ENCODE assay signal across 8 cellular contexts in the genomic region with DNA sequence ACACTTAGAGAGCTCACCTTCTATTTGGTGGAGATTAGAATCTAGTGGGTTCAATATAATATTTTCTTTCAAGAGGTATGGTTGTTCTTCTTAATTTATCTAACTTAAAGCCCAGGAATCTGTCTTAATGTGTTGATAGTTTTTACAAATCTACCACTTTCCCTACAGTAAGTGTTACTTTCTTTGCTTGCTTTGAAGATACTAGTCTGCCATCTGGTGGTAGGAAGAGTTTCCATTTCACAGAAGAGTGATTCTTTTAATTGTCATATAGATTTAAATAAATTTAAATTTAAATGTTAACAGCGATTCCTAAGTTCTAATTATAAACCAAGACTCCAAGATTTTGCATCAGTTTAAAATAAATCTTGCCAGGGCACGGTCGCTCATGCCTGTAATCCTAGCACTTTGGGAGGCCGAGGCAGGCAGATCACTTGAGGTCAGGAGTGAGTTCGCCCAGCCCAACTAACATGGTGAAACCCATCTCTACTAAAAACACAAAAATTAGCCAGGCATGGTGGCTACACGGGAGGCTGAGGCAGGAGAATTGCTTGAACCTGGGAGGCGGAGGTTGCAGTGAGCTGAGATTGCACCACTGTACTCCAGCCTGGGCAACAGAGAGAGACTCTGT. TPM values are rescaled to one million over a fixed set of nuclear protein-coding genes. Genes with fewer than 3 reads are reported as not detected.
DNase-seq lines count a peak whose midpoint lies in the region; ATAC-seq and TF ChIP-seq lines count a peak whose summit lies in the region.

No MANE protein-coding gene starts in this region.

- H3K4me3 ChIP-seq in GM12875 (ENCODE audit: low read depth, low read length) (no peak overlapping the region), Loucy (ENCODE audit: low read length, poor library complexity, severe bottlenecking) (no peak overlapping the region), hepatocyte (no peak overlapping the region)

- TF ChIP-seq CTCF in GM12875 (IDR thresholded peaks at IDR 0.05; ENCODE audit: borderline replicate concordance, insufficient read depth, low read depth, low read length) = 0 out of 2 replicates have a peak, but pooled peaks have one; percentile 6
- TF ChIP-seq CTCF in Loucy (conservative IDR thresholded peaks at IDR 0.05; ENCODE audit: low read length) = peak; percentile 65
- peak; percentile 90 for TF ChIP-seq CTCF in hepatocyte (IDR thresholded peaks at IDR 0.05; ENCODE audit: poor library complexity)

- no peak for ATAC-seq in GM18870 (IDR thresholded peaks at IDR 0.05; ENCODE audit: unreplicated experiment)

- H3K4me1 ChIP-seq in Loucy (ENCODE audit: insufficient read depth, low read length, poor library complexity, severe bottlenecking) (no peaks in the 10 kb centered on the region), hepatocyte (ENCODE audit: insufficient read depth) (no peaks in the 10 kb centered on the region)

- H3K9ac ChIP-seq in Loucy (ENCODE audit: low read depth, low read length, poor library complexity, severe bottlenecking) = no peak overlapping the region

- no peaks in the 10 kb centered on the region for H3K79me2 ChIP-seq in Loucy (ENCODE audit: insufficient read depth, low read length)
- H3K79me2 ChIP-seq in hepatocyte = no peaks in the 10 kb centered on the region

- H3K4me2 ChIP-seq in Loucy (ENCODE audit: low read depth, low read length, poor library complexity, severe bottlenecking) (no peak overlapping the region), hepatocyte (no peak overlapping the region)

- H2AFZ ChIP-seq in Loucy (ENCODE audit: low read length) = no peak overlapping the region
- H2AFZ ChIP-seq in hepatocyte = no peak overlapping the region

- H3K9me2 ChIP-seq in Loucy (replicated peaks; ENCODE audit: low read depth, low read length) = no peaks in the 10 kb centered on the region
- H3K9me2 ChIP-seq in hepatocyte (replicated peaks; ENCODE audit: insufficient read depth) = no peaks in the 10 kb centered on the region

- H3K9me3 ChIP-seq in Loucy (ENCODE audit: insufficient read depth, low read depth, low read length) (no peaks in the 10 kb centered on the region), hepatocyte (ENCODE audit: low read depth) (no peaks in the 10 kb centered on the region)

- H3K27me3 ChIP-seq in Loucy (ENCODE audit: insufficient read depth, low read length, poor library complexity, severe bottlenecking) (no peaks in the 10 kb centered on the region), hepatocyte (no peaks in the 10 kb centered on the region)

- DNase-seq in Ammon's horn (ENCODE audit: low spot score) (peak; percentile 65), amniotic stem cell (lab: John Stamatoyannopoulos, UW) (peak; percentile 49), hepatocyte (ENCODE audit: low spot score) (peak; percentile 55), stromal cell of bone marrow (ENCODE audit: low read depth) (peak; percentile 30)
- DNase-seq in stimulated activated CD4-positive, alpha-beta T cell treated with anti-CD3 and anti-CD28 coated beads, Interleukin-2, amount 100 ng/mL, for 24 hours = no peak

- H3K27ac ChIP-seq in hepatocyte = no peak overlapping the region

- H4K20me1 ChIP-seq in Loucy (ENCODE audit: insufficient read depth, low read length, poor library complexity, severe bottlenecking) (no peaks in the 10 kb centered on the region), hepatocyte (ENCODE audit: insufficient read depth, poor library complexity, severe bottlenecking) (no peaks in the 10 kb centered on the region)

- WGBS in hepatocyte (ENCODE audit: low lambda C conversion rate, missing lambda C conversion rate) = 62% methylated on average over 7 of the region's 7 CpGs

- H3K36me3 ChIP-seq in Loucy (ENCODE audit: insufficient read depth, low read length) (no peaks in the 10 kb centered on the region), hepatocyte (replicated peaks; ENCODE audit: insufficient read depth, low read depth) (no peaks in the 10 kb centered on the region)

- no peaks in the 10 kb centered on the region for H3F3A ChIP-seq in Loucy (ENCODE audit: low read depth)

RNA-seq across cellular contexts. Expression of a gene that starts 43.5 kb away (rescaled TPM):
- 35.8 and 37.7 TPM in 2 replicates for total RNA-seq in hepatocyte
- 57.4 and 62.3 TPM in 2 replicates for polyA plus RNA-seq in hepatocyte

Comparison
In these comparisons a context has a peak if more than half of its experiments do, and no peak if none do; other contexts are left out.
1. DNase-seq: peak in Ammon's horn (single experiment), amniotic stem cell (single experiment), hepatocyte (single experiment) and stromal cell of bone marrow (single experiment); none in stimulated activated CD4-positive, alpha-beta T cell treated with anti-CD3 and anti-CD28 coated beads, Interleukin-2, amount 100 ng/mL, for 24 hours (0 of 2).
2. CTCF ChIP-seq: peak in every context shown above with its lines; median percentile 90 in hepatocyte; 65 in Loucy; 6 in GM12875.